ENCODE assay signal across 14 cellular contexts in genomic region chr3:133536635-133536980, GRCh38. TPM values are rescaled to one million over a fixed set of nuclear protein-coding genes. Genes with fewer than 3 reads are reported as not detected.
DNase-seq lines count a peak whose midpoint lies in the region; ATAC-seq and TF ChIP-seq lines count a peak whose summit lies in the region.
"Had no signal": no experiment of that assay in that cellular context is flagged by ENCODE, and none has a peak within 500 bp of the region (broad histone marks: within the 10 kb centered on the region; RNA-seq: fewer than 3 reads in every experiment).

No MANE protein-coding gene starts in this region.

- H3K27ac ChIP-seq in muscle layer of duodenum (ENCODE audit: low read length) (peak overlapping the region; percentile 27), upper lobe of right lung (peak overlapping the region; percentile 68)
- H3K27ac ChIP-seq: prostate gland had no signal

- H3K4me3 Mint-ChIP-seq in dendritic cell treated with granulocyte-macrophage colony-stimulating factor and Interleukin-4, amounts not matched to agents 40 ng/mL and 50 ng/mL, for 4 days = no peak overlapping the region
- no peak overlapping the region for H3K4me3 Mint-ChIP-seq in T-cell
- H3K4me3 Mint-ChIP-seq: activated naive CD8-positive, alpha-beta T cell had no signal

- H3K9me3 Mint-ChIP-seq in dendritic cell treated with granulocyte-macrophage colony-stimulating factor and Interleukin-4, amounts not matched to agents 40 ng/mL and 50 ng/mL, for 4 days = no peaks in the 10 kb centered on the region
- peaks cover 0 to 4% (median 0%) of the 10 kb centered on the region in 3 donors for H3K9me3 Mint-ChIP-seq in T-cell

- H3K4me3 ChIP-seq in muscle layer of duodenum (ENCODE audit: low read depth in 1 of 2, low read length in 2 of 2) (no peak overlapping the region), upper lobe of right lung (no peak overlapping the region)
- H3K4me3 ChIP-seq: prostate gland had no signal

- no peaks in the 10 kb centered on the region for H3K27me3 Mint-ChIP-seq in dendritic cell treated with granulocyte-macrophage colony-stimulating factor and Interleukin-4, amounts not matched to agents 40 ng/mL and 50 ng/mL, for 4 days
- H3K27me3 Mint-ChIP-seq in T-cell = peaks cover 0 to 5% of the 10 kb centered on the region in 2 donors

- intact Hi-C loops in Right ventricle myocardium inferior (cut with DNase I) = no loop called here
- intact Hi-C loops in cardiac septum (cut with DNase I) = no loop called here
- intact Hi-C loops in dendritic cell treated with granulocyte-macrophage colony-stimulating factor and Interleukin-4, amounts not matched to agents 40 ng/mL and 50 ng/mL, for 4 days (cut with micrococcal nuclease) = no loop called here
- intact Hi-C loops in upper lobe of right lung (cut with DNase I) = no loop called here

- POLR2A ChIA-PET in T-cell (lab: Charles Lee) = no interaction called here

- ATAC-seq in Right ventricle myocardium inferior (peak; percentile 9), upper lobe of right lung (peak; percentile 25), T-cell (replicated peaks in 1 of 4) (no peak), GM18861 (IDR thresholded peaks at IDR 0.05; ENCODE audit: unreplicated experiment) (no peak)

- H3K27me3 ChIP-seq in muscle layer of duodenum (ENCODE audit: low read depth, low read length) (no peaks in the 10 kb centered on the region), upper lobe of right lung (no peaks in the 10 kb centered on the region)

- peak overlapping the region; percentile 8 for H3K27ac Mint-ChIP-seq in dendritic cell treated with granulocyte-macrophage colony-stimulating factor and Interleukin-4, amounts not matched to agents 40 ng/mL and 50 ng/mL, for 4 days
- no peak overlapping the region for H3K27ac Mint-ChIP-seq in T-cell
- H3K27ac Mint-ChIP-seq: activated naive CD8-positive, alpha-beta T cell had no signal

- DNase-seq in Right ventricle myocardium inferior (ENCODE audit: missing footprints) = no peak
- DNase-seq in cardiac septum (ENCODE audit: low spot score) = no peak
- no peak for DNase-seq in upper lobe of right lung
- DNase-seq in AML-193 (lab: John Stamatoyannopoulos, UW) = no peak
- no peak for DNase-seq in T-cell
- DNase-seq: activated CD4-positive, alpha-beta T cell treated with anti-CD3 and anti-CD28 coated beads, Interleukin-2, amount 50 U/mL, for 1 hour; MM.1S; NCI-H1930; Right ventricle myocardium superior had no signal

- no peaks in the 10 kb centered on the region for H3K36me3 ChIP-seq in muscle layer of duodenum (ENCODE audit: control insufficient read depth in 1 of 2, insufficient read depth in 2 of 2, low read length in 2 of 2)
- H3K36me3 ChIP-seq in upper lobe of right lung = no peaks in the 10 kb centered on the region
- H3K36me3 ChIP-seq: prostate gland had no signal

- H3K4me1 ChIP-seq in muscle layer of duodenum (ENCODE audit: control insufficient read depth in 1 of 2, insufficient read depth in 2 of 2, low read length in 2 of 2) (peaks cover 11 to 13% of the 10 kb centered on the region in 2 donors), upper lobe of right lung (peaks cover 25% of the 10 kb centered on the region)
- H3K4me1 ChIP-seq: prostate gland had no signal

- no peak for TF ChIP-seq CTCF in upper lobe of right lung (IDR thresholded peaks at IDR 0.05)

- peaks cover 25% of the 10 kb centered on the region for H3K4me1 Mint-ChIP-seq in dendritic cell treated with granulocyte-macrophage colony-stimulating factor and Interleukin-4, amounts not matched to agents 40 ng/mL and 50 ng/mL, for 4 days (ENCODE audit: low read depth)
- no peaks in the 10 kb centered on the region for H3K4me1 Mint-ChIP-seq in T-cell

- H3K36me3 Mint-ChIP-seq in dendritic cell treated with granulocyte-macrophage colony-stimulating factor and Interleukin-4, amounts not matched to agents 40 ng/mL and 50 ng/mL, for 4 days (ENCODE audit: low read depth) = no peaks in the 10 kb centered on the region
- no peaks in the 10 kb centered on the region for H3K36me3 Mint-ChIP-seq in T-cell
- H3K36me3 Mint-ChIP-seq: activated naive CD8-positive, alpha-beta T cell had no signal

- H3K9me3 ChIP-seq in muscle layer of duodenum (ENCODE audit: control insufficient read depth in 1 of 2, low read length in 2 of 2) = no peaks in the 10 kb centered on the region
- H3K9me3 ChIP-seq in upper lobe of right lung = no peaks in the 10 kb centered on the region
- H3K9me3 ChIP-seq: prostate gland had no signal

- CTCF ChIA-PET in T-cell (lab: Charles Lee) = no interaction called here

RNA-seq across cellular contexts. Expression of gene CDV3, which starts 36.9 kb away (rescaled TPM):
- 146 TPM for total RNA-seq in Right ventricle myocardium inferior
- total RNA-seq in cardiac septum = 151 TPM
- total RNA-seq in upper lobe of right lung = 184 TPM
- total RNA-seq in T-cell = 100 to 1,000 TPM; 179 to 204 (median 192) TPM

Comparison
In these comparisons a context has a peak if more than half of its experiments do, and no peak if none do; other contexts are left out.
1. ATAC-seq: peak in Right ventricle myocardium inferior (single experiment) and upper lobe of right lung (single experiment); none in T-cell (0 of 4) and GM18861 (single experiment).